ENCODE assay signal across 10 cellular contexts in genomic region chr2:42386684-42387083, GRCh38. TPM values are rescaled to one million over a fixed set of nuclear protein-coding genes. Genes with fewer than 3 reads are reported as not detected.
DNase-seq lines count a peak whose midpoint lies in the region; ATAC-seq and TF ChIP-seq lines count a peak whose summit lies in the region.
"Had no signal": no experiment of that assay in that cellular context is flagged by ENCODE, and none has a peak within 500 bp of the region (broad histone marks: within the 10 kb centered on the region; RNA-seq: fewer than 3 reads in every experiment).

No MANE protein-coding gene starts in this region.

- no peaks in the 10 kb centered on the region for H3K4me1 ChIP-seq in right atrium auricular region

- H3K9me3 Mint-ChIP-seq in memory B cell = no peaks in the 10 kb centered on the region

- DNase-seq in memory B cell (ENCODE audit: low spot score in 2 of 2) = no peak
- no peak for DNase-seq in activated T-cell treated with anti-CD3 and anti-CD28 coated beads, Interleukin-2, amount 50 U/mL, for 48 hours
- no peak for DNase-seq in kidney glomerular epithelial cell (lab: John Stamatoyannopoulos, UW)
- DNase-seq in right atrium auricular region (ENCODE audit: low spot score) = no peak
- DNase-seq: amniotic stem cell, T-helper 9 cell had no signal

- no peak overlapping the region for H3K4me3 ChIP-seq in GM12875 (ENCODE audit: low read depth, low read length)
- H3K4me3 ChIP-seq in right atrium auricular region = no peak overlapping the region

- H3K36me3 Mint-ChIP-seq in memory B cell = no peaks in the 10 kb centered on the region

- no peak overlapping the region for H3K27ac Mint-ChIP-seq in memory B cell

- H3K27me3 ChIP-seq in right atrium auricular region = no peaks in the 10 kb centered on the region

- TF ChIP-seq CTCF in GM12875 (IDR thresholded peaks at IDR 0.05; ENCODE audit: borderline replicate concordance, insufficient read depth, low read depth, low read length) (peak; percentile 63; the same call in 1 of the 2 replicates), VCaP (conservative IDR thresholded peaks at IDR 0.05) (peak; percentile 30; the same call in 1 of the 2 replicates), right atrium auricular region (IDR thresholded peaks at IDR 0.05) (peak in 1 of 2 donors; percentile 30)

- no peaks in the 10 kb centered on the region for H3K9me3 ChIP-seq in right atrium auricular region

- H3K36me3 ChIP-seq in right atrium auricular region = no peaks in the 10 kb centered on the region

- ATAC-seq in HG02759 (IDR thresholded peaks at IDR 0.05; ENCODE audit: unreplicated experiment) (peak; percentile 55), memory B cell (ENCODE audit: low read depth) (peak; percentile 38), GM18861 (IDR thresholded peaks at IDR 0.05; ENCODE audit: unreplicated experiment) (no peak)

- H3K4me1 Mint-ChIP-seq in memory B cell = no peaks in the 10 kb centered on the region

- H3K27ac ChIP-seq in VCaP = no peak overlapping the region
- H3K27ac ChIP-seq in right atrium auricular region = no peak overlapping the region

- no peaks in the 10 kb centered on the region for H3K27me3 Mint-ChIP-seq in memory B cell

- no peak overlapping the region for H3K4me3 Mint-ChIP-seq in memory B cell

RNA-seq across cellular contexts. Expression of gene COX7A2L, which starts 25.7 kb away (rescaled TPM):
- total RNA-seq in right atrium auricular region = 100 to 1,000 TPM in 1 of 2 donors, 10 to 100 TPM in 1; 96.0 to 132 TPM
